In genomic region chr2:105581568-105581944, GRCh38 we compare ENCODE assay signal across 1 cellular context.
TF ChIP-seq lines count a peak whose summit lies in the region.

No MANE protein-coding gene starts in this region.

TF ChIP-seq in HepG2, 621 proteins besides CTCF, POLR2A, EP300 and RAD21:
- TF ChIP-seq, protein P1, sequence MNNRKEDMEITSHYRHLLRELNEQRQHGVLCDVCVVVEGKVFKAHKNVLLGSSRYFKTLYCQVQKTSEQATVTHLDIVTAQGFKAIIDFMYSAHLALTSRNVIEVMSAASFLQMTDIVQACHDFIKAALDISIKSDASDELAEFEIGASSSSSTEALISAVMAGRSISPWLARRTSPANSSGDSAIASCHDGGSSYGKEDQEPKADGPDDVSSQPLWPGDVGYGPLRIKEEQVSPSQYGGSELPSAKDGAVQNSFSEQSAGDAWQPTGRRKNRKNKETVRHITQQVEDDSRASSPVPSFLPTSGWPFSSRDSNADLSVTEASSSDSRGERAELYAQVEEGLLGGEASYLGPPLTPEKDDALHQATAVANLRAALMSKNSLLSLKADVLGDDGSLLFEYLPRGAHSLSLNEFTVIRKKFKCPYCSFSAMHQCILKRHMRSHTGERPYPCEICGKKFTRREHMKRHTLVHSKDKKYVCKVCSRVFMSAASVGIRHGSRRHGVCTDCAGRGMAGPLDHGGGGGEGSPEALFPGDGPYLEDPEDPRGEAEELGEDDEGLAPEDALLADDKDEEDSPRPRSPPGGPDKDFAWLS (CRISPR knock-in tag; IDR thresholded peaks at IDR 0.05; ENCODE audit: borderline replicate concordance), result no peak
- TF ChIP-seq MAFG (CRISPR knock-in tag; IDR thresholded peaks at IDR 0.05), result no peak
- no peak for TF ChIP-seq FIP1L1 (IDR thresholded peaks at IDR 0.05; ENCODE audit: borderline replicate concordance, insufficient read depth, low read depth, low read length)
- TF ChIP-seq HNRNPH1 (optimal IDR thresholded peaks at IDR 0.05; ENCODE audit: low read depth, low read length), result no peak
- TF ChIP-seq RFXANK (CRISPR knock-in tag; IDR thresholded peaks at IDR 0.05), result no peak
- no peak for TF ChIP-seq GLI4 (CRISPR knock-in tag; IDR thresholded peaks at IDR 0.05; ENCODE audit: borderline replicate concordance)
- no peak for TF ChIP-seq HMGA1 (CRISPR knock-in tag; conservative IDR thresholded peaks at IDR 0.05)
- TF ChIP-seq MZF1 (CRISPR knock-in tag; IDR thresholded peaks at IDR 0.05; ENCODE audit: borderline replicate concordance), result no peak
- TF ChIP-seq MBNL3 (CRISPR knock-in tag; conservative IDR thresholded peaks at IDR 0.05), result no peak
- no peak for TF ChIP-seq U2AF1 (optimal IDR thresholded peaks at IDR 0.05; ENCODE audit: low read depth, low read length)
- no peak for TF ChIP-seq ZNF441 (CRISPR knock-in tag; IDR thresholded peaks at IDR 0.05; ENCODE audit: borderline replicate concordance)
- TF ChIP-seq NR2C2 (CRISPR knock-in tag; IDR thresholded peaks at IDR 0.05; ENCODE audit: borderline replicate concordance), result no peak
- TF ChIP-seq TFDP2 (CRISPR knock-in tag; IDR thresholded peaks at IDR 0.05), result no peak
- TF ChIP-seq ZNF83 (CRISPR knock-in tag; IDR thresholded peaks at IDR 0.05; ENCODE audit: borderline replicate concordance), result no peak
- no peak for TF ChIP-seq SNAI1 (CRISPR knock-in tag; IDR thresholded peaks at IDR 0.05; ENCODE audit: borderline replicate concordance)
- TF ChIP-seq, protein P2, sequence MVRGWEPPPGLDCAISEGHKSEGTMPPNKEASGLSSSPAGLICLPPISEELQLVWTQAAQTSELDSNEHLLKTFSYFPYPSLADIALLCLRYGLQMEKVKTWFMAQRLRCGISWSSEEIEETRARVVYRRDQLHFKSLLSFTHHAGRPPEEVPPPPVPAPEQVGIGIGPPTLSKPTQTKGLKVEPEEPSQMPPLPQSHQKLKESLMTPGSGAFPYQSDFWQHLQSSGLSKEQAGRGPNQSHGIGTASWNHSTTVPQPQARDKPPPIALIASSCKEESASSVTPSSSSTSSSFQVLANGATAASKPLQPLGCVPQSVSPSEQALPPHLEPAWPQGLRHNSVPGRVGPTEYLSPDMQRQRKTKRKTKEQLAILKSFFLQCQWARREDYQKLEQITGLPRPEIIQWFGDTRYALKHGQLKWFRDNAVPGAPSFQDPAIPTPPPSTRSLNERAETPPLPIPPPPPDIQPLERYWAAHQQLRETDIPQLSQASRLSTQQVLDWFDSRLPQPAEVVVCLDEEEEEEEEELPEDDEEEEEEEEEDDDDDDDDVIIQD (CRISPR knock-in tag; IDR thresholded peaks at IDR 0.05; ENCODE audit: low read depth), result no peak
- no peak for TF ChIP-seq ZKSCAN5 (CRISPR knock-in tag; IDR thresholded peaks at IDR 0.05)
